Comparison of ENCODE assay signal across 27 cellular contexts in genomic region chr12:114738460-114739184, GRCh38. TPM values are rescaled to one million over a fixed set of nuclear protein-coding genes. Genes with fewer than 3 reads are reported as not detected.
"Had no signal": no experiment of that assay in that cellular context is flagged by ENCODE, and none has a peak within 500 bp of the region (broad histone marks: within the 10 kb centered on the region; RNA-seq: fewer than 3 reads in every experiment).

No MANE protein-coding gene starts in this region.

- H3K36me3 ChIP-seq: brain microvascular endothelial cell had no signal

- H3K27ac Mint-ChIP-seq: activated CD4-positive, alpha-beta memory T cell treated with anti-CD3 and anti-CD28 coated beads, Interleukin-2, amount 10 ng/mL, durations not matched to agents 7 days and 5 days; activated CD4-positive, alpha-beta T cell treated with anti-CD3 and anti-CD28 coated beads, Interleukin-2, amount 10 ng/mL, durations not matched to agents 7 days and 5 days; activated naive CD4-positive, alpha-beta T cell treated with anti-CD3 and anti-CD28 coated beads, Interleukin-2, amount 50 U/mL, for 72 hours; activated naive CD8-positive, alpha-beta T cell treated with anti-CD3 and anti-CD28 coated beads, Interleukin-2, amount 10 ng/mL, durations not matched to agents 7 days and 5 days; activated T-cell treated with anti-CD3 and anti-CD28 coated beads, Interleukin-2, amount 50 U/mL, for 24 hours; activated T-cell treated with anti-CD3 and anti-CD28 coated beads, Interleukin-2, amount 50 U/mL, for 72 hours; dendritic cell treated with granulocyte-macrophage colony-stimulating factor and Interleukin-4, amounts not matched to agents 40 ng/mL and 50 ng/mL, for 4 days; endodermal cell had no signal

- H3K4me3 Mint-ChIP-seq: activated CD4-positive, alpha-beta memory T cell treated with anti-CD3 and anti-CD28 coated beads, Interleukin-2, amount 10 ng/mL, durations not matched to agents 7 days and 5 days; activated CD4-positive, alpha-beta T cell treated with anti-CD3 and anti-CD28 coated beads, Interleukin-2, amount 10 ng/mL, durations not matched to agents 7 days and 5 days; activated naive CD8-positive, alpha-beta T cell treated with anti-CD3 and anti-CD28 coated beads, Interleukin-2, amount 10 ng/mL, durations not matched to agents 7 days and 5 days; activated T-cell treated with anti-CD3 and anti-CD28 coated beads, Interleukin-2, amount 50 U/mL, for 24 hours; activated T-cell treated with anti-CD3 and anti-CD28 coated beads, Interleukin-2, amount 50 U/mL, for 72 hours; central memory CD8-positive, alpha-beta T cell; dendritic cell treated with granulocyte-macrophage colony-stimulating factor and Interleukin-4, amounts not matched to agents 40 ng/mL and 50 ng/mL, for 4 days; endodermal cell had no signal

- H3K4me1 Mint-ChIP-seq: activated CD4-positive, alpha-beta memory T cell treated with anti-CD3 and anti-CD28 coated beads, Interleukin-2, amount 10 ng/mL, durations not matched to agents 7 days and 5 days; activated CD4-positive, alpha-beta T cell treated with anti-CD3 and anti-CD28 coated beads, Interleukin-2, amount 10 ng/mL, durations not matched to agents 7 days and 5 days; activated naive CD8-positive, alpha-beta T cell treated with anti-CD3 and anti-CD28 coated beads, Interleukin-2, amount 10 ng/mL, durations not matched to agents 7 days and 5 days; central memory CD8-positive, alpha-beta T cell had no signal

- DNase-seq: activated CD4-positive, alpha-beta memory T cell treated with anti-CD3 and anti-CD28 coated beads, Interleukin-2, amount 10 ng/mL, durations not matched to agents 7 days and 5 days; activated CD4-positive, alpha-beta T cell treated with anti-CD3 and anti-CD28 coated beads for 1 hour; activated CD4-positive, alpha-beta T cell treated with anti-CD3 and anti-CD28 coated beads for 4 hours; activated CD4-positive, alpha-beta T cell treated with anti-CD3 and anti-CD28 coated beads, Interleukin-2, amount 10 ng/mL, durations not matched to agents 7 days and 5 days; activated CD4-positive, alpha-beta T cell treated with anti-CD3 and anti-CD28 coated beads, Interleukin-2, amount 50 U/mL, for 4 hours; activated CD8-positive, alpha-beta memory T cell treated with anti-CD3 and anti-CD28 coated beads, Interleukin-2, amount 50 U/mL, for 48 hours; activated gamma-delta T cell treated with Interleukin-2 at 50 U/mL for 16 hours; activated naive CD4-positive, alpha-beta T cell treated with Interleukin-2 at 50 U/mL for 16 hours; activated naive CD8-positive, alpha-beta T cell treated with anti-CD3 and anti-CD28 coated beads, Interleukin-2, amount 10 ng/mL, durations not matched to agents 7 days and 5 days; activated T-cell treated with anti-CD3 and anti-CD28 coated beads for 4 hours; activated T-cell treated with anti-CD3 and anti-CD28 coated beads, Interleukin-2, amount 50 U/mL, for 24 hours; activated T-cell treated with anti-CD3 and anti-CD28 coated beads, Interleukin-2, amount 50 U/mL, for 72 hours; amniotic stem cell; anterior cingulate cortex; brain microvascular endothelial cell; dorsolateral prefrontal cortex; effector memory CD4-positive, alpha-beta T cell; endodermal cell; foreskin fibroblast; head of caudate nucleus; T-helper 1 cell; T-helper 2 cell had no signal

- H3K4me3 ChIP-seq: coronary artery, dorsolateral prefrontal cortex had no signal

- H3K27ac ChIP-seq: brain microvascular endothelial cell, coronary artery, dorsolateral prefrontal cortex had no signal

- ATAC-seq: activated naive CD4-positive, alpha-beta T cell treated with anti-CD3 and anti-CD28 coated beads, Interleukin-2, amount 50 U/mL, for 72 hours; activated T-cell treated with anti-CD3 and anti-CD28 coated beads, Interleukin-2, amount 50 U/mL, for 72 hours; esophagus mucosa had no signal

- H3K9me3 Mint-ChIP-seq: activated CD4-positive, alpha-beta T cell treated with anti-CD3 and anti-CD28 coated beads, Interleukin-2, amount 10 ng/mL, durations not matched to agents 7 days and 5 days; activated naive CD4-positive, alpha-beta T cell treated with anti-CD3 and anti-CD28 coated beads, Interleukin-2, amount 50 U/mL, for 72 hours; activated naive CD8-positive, alpha-beta T cell treated with anti-CD3 and anti-CD28 coated beads, Interleukin-2, amount 10 ng/mL, durations not matched to agents 7 days and 5 days; activated T-cell treated with anti-CD3 and anti-CD28 coated beads, Interleukin-2, amount 50 U/mL, for 24 hours; activated T-cell treated with anti-CD3 and anti-CD28 coated beads, Interleukin-2, amount 50 U/mL, for 72 hours; central memory CD8-positive, alpha-beta T cell; dendritic cell treated with granulocyte-macrophage colony-stimulating factor and Interleukin-4, amounts not matched to agents 40 ng/mL and 50 ng/mL, for 4 days had no signal

RNA-seq across cellular contexts. Expression of gene TBX3, which starts 54.6 kb away (rescaled TPM):
- total RNA-seq: activated CD4-positive, alpha-beta memory T cell treated with anti-CD3 and anti-CD28 coated beads, Interleukin-2, amount 10 ng/mL, durations not matched to agents 7 days and 5 days; activated CD4-positive, alpha-beta T cell treated with anti-CD3 and anti-CD28 coated beads, Interleukin-2, amount 10 ng/mL, durations not matched to agents 7 days and 5 days; activated naive CD4-positive, alpha-beta T cell treated with anti-CD3 and anti-CD28 coated beads, Interleukin-2, amount 50 U/mL, for 72 hours; activated naive CD8-positive, alpha-beta T cell treated with anti-CD3 and anti-CD28 coated beads, Interleukin-2, amount 10 ng/mL, durations not matched to agents 7 days and 5 days had no signal
